In genomic region chr2:208072250-208072892, GRCh38 we compare ENCODE assay signal across 9 cellular contexts. TPM values are rescaled to one million over a fixed set of nuclear protein-coding genes. Genes with fewer than 3 reads are reported as not detected.
DNase-seq lines count a peak whose midpoint lies in the region; ATAC-seq, FAIRE-seq and TF ChIP-seq lines count a peak whose summit lies in the region.
"Had no signal": no experiment of that assay in that cellular context is flagged by ENCODE, and none has a peak within 500 bp of the region (broad histone marks: within the 10 kb centered on the region; RNA-seq: fewer than 3 reads in every experiment).

No MANE protein-coding gene starts in this region.

- FAIRE-seq in GM12878 (lab: Jason Lieb, UNC): peak; percentile 95

- WGBS in GM12878 (ENCODE audit: insufficient coverage, insufficient replicate concordance, low lambda C conversion rate, missing lambda C conversion rate): 17% methylated on average over 9 of the region's 9 CpGs

- TF ChIP-seq CTCF in GM12878 (IDR thresholded peaks at IDR 0.05 in 2 of 3, conservative IDR thresholded peaks at IDR 0.05 in 1 of 3; ENCODE audit: control insufficient read depth in 2 of 3, extremely low read depth in 1 of 3, insufficient read depth in 1 of 3, low read depth in 3 of 3, low read length in 3 of 3): peak; percentile 79 to 83 (median 80)

- DNase-seq in NCI-H1436 (lab: John Stamatoyannopoulos, UW) (peak; percentile 77), NCI-H1436 treated with DMSO at 0.1 percent for 48 hours (lab: John Stamatoyannopoulos, UW) (no peak), NCI-H1105 treated with DMSO at 0.1 percent for 48 hours (lab: John Stamatoyannopoulos, UW) (peak; percentile 65), T1000 (lab: John Stamatoyannopoulos, UW) (peak; percentile 49), GM12878 (ENCODE audit: low read depth, low spot score) (peak; percentile 19), iPS DF 4.7 (ENCODE audit: extremely low read depth, low spot score) (peak; percentile 69)
- peak; percentile 24 to 64 (median 29) for DNase-seq in stimulated activated CD4-positive, alpha-beta T cell treated with anti-CD3 and anti-CD28 coated beads, Interleukin-12 subunit alpha, Interleukin-12 subunit beta, amount 100 ng/mL, for 48 hours (ENCODE audit: low read depth in 2 of 3, low spot score in 1 of 3)

- CTCF ChIA-PET in GM12878 (lab: Yijun Ruan, JAX): interaction anchor here (0.6 to 3.2 kb wide), 27 partner anchors 9 to 1679 kb away, joined by 3 to 31 read pairs (median 4); no protein-coding TSS in a partner anchor

- H3K27me3 ChIP-seq in GM12878 (replicated peaks in 1 of 2; ENCODE audit: control insufficient read depth in 2 of 2, insufficient read depth in 2 of 2, low read length in 1 of 2): no peaks in the 10 kb centered on the region
- H3K27me3 ChIP-seq: BLaER1 had no signal

- H3K9me3 ChIP-seq in GM12878 (replicated peaks; ENCODE audit: control insufficient read depth, insufficient read depth, low read length): no peaks in the 10 kb centered on the region
- H3K9me3 ChIP-seq: BLaER1 had no signal

- H2AFZ ChIP-seq in GM12878 (ENCODE audit: control insufficient read depth, low read depth, low read length): no peak overlapping the region

- H3K36me3 ChIP-seq in GM12878 (ENCODE audit: control insufficient read depth in 2 of 2, insufficient read depth in 2 of 2, low read length in 1 of 2): no peaks in the 10 kb centered on the region
- H3K36me3 ChIP-seq: BLaER1 had no signal

- RAD21 ChIA-PET in GM12878 (lab: Charles Lee; ENCODE audit: unreplicated experiment): interaction anchor here (0.6 to 4.1 kb wide), 8 partner anchors 30 to 338 kb away, joined by 3 to 26 read pairs (median 4); no protein-coding TSS in a partner anchor

- no peaks in the 10 kb centered on the region for H4K20me1 ChIP-seq in GM12878 (ENCODE audit: control insufficient read depth, insufficient read depth)
- H4K20me1 ChIP-seq: BLaER1 had no signal

- BruUV-seq in GM12878 (replicated peaks; lab: Mats Ljungman, UMichigan): no TSS peak

- H3K4me3 ChIP-seq in GM12878: no peak overlapping the region
- H3K4me3 ChIP-seq: BLaER1 had no signal

- no peaks in the 10 kb centered on the region for H3K4me1 ChIP-seq in GM12878 (ENCODE audit: control insufficient read depth, insufficient read depth, low read length)

- in situ Hi-C loops in GM12878 (cut with MboI): no loop called here

- H3K9ac ChIP-seq in GM12878 (ENCODE audit: control insufficient read depth, insufficient read depth, low read length): no peak overlapping the region
- H3K9ac ChIP-seq: BLaER1 had no signal

- intact Hi-C loops in GM12878 (cut with micrococcal nuclease; ENCODE audit: unreplicated experiment): loop anchor here (1.0 kb wide), 1 partner anchor 326 kb away; no protein-coding TSS in a partner anchor

- no peaks in the 10 kb centered on the region for H3K79me2 ChIP-seq in GM12878 (ENCODE audit: control insufficient read depth, insufficient read depth, low read length)

- SMC1A ChIA-PET in GM12878 (lab: Charles Lee; ENCODE audit: uncharacterized antibody, unreplicated experiment): interaction anchor here (1.0 to 5.2 kb wide), 9 partner anchors 32 to 346 kb away, joined by 3 to 25 read pairs (median 4); no protein-coding TSS in a partner anchor

- ATAC-seq in HG02588 (IDR thresholded peaks at IDR 0.05; ENCODE audit: unreplicated experiment) (peak; percentile 76), GM12878 (peak; percentile 97)

- TF ChIP-seq EP300 in GM12878 (IDR thresholded peaks at IDR 0.05; ENCODE audit: borderline replicate concordance in 1 of 2, control insufficient read depth in 1 of 2, low read depth in 2 of 2, low read length in 2 of 2): no peak

- no peak for TF ChIP-seq POLR2A in GM12878 (IDR thresholded peaks at IDR 0.05; ENCODE audit: low read depth, low read length)

- POLR2A ChIA-PET in GM12878 (lab: Charles Lee): no interaction called here

- H3K4me2 ChIP-seq in GM12878 (ENCODE audit: control insufficient read depth, insufficient read depth): no peak overlapping the region
- H3K4me2 ChIP-seq: BLaER1 had no signal

- no peak overlapping the region for H3K27ac ChIP-seq in GM12878 (ENCODE audit: control insufficient read depth, insufficient read depth)
- H3K27ac ChIP-seq: BLaER1 had no signal

- TF ChIP-seq RAD21 in GM12878 (IDR thresholded peaks at IDR 0.05; ENCODE audit: insufficient read depth, low read depth, low read length): peak; percentile 92

TF ChIP-seq in GM12878, 131 proteins besides CTCF, POLR2A, EP300 and RAD21:
- TF ChIP-seq CEBPB (IDR thresholded peaks at IDR 0.05; ENCODE audit: borderline replicate concordance in 1 of 2, low read depth in 2 of 2, low read length in 2 of 2): no peak
- TF ChIP-seq RUNX3 (IDR thresholded peaks at IDR 0.05; ENCODE audit: low read length): peak; percentile 20; the same call in 1 of the 2 replicates
- TF ChIP-seq JUNB (IDR thresholded peaks at IDR 0.05): no peak
- peak; percentile 43 for TF ChIP-seq KLF5 (IDR thresholded peaks at IDR 0.05; ENCODE audit: partially characterized antibody)
- 0 out of 2 replicates have a peak, but pooled peaks have one; percentile 10 for TF ChIP-seq YY1 (IDR thresholded peaks at IDR 0.05; ENCODE audit: low read depth, low read length)
- peak; percentile 83 for TF ChIP-seq SMC3 (IDR thresholded peaks at IDR 0.05; ENCODE audit: borderline replicate concordance, low read length)

RNA-seq across cellular contexts. Expression of gene PLEKHM3, which starts 47.0 kb away (rescaled TPM):
- 27.9 and 31.8 TPM in 2 replicates for total RNA-seq in GM12878 (2013; cell fraction: nucleolus; rRNA removed)
- total RNA-seq in GM12878 (2014; rRNA removed) (3.4 and 4.1 TPM in 2 replicates), GM12878 (2014; rRNA removed; fragmentation: Illumina TruSeq; extraction: Trizol) (3.7 and 4.1 TPM in 2 replicates), GM12878 (2021) (4.7 and 5.6 TPM in 2 replicates)
- 1.2 TPM for polyA plus RNA-seq in GM12878 (2011; ENCODE audit: low read depth)
- polyA plus RNA-seq in GM12878 (2011; rRNA removed) (2.7 TPM in 2 replicates), GM12878 (2014; fragmentation: Illumina TruSeq; extraction: Trizol) (3.8 and 5.1 TPM in 2 replicates), GM12878 (2014; fragmentation: Nextera tagmentation; extraction: Ambion mirVana) (1 to 10 TPM; 1.4 to 2.0 TPM), GM12878 (2014; rRNA removed) (2.8 and 3.8 TPM in 2 replicates), GM12878 (2016; fragmentation: Nextera tagmentation; extraction: Ambion mirVana) (1 to 10 TPM; 2.2 to 2.3 TPM)
- 2.8 and 3.5 TPM in 2 replicates for polyA plus RNA-seq in GM12878 (2011; cell fraction: cytosol; rRNA removed)
- 3.1 and 3.4 TPM in 2 replicates for polyA plus RNA-seq in GM12878 (2011; cell fraction: nucleus; rRNA removed)
- polyA plus RNA-seq in GM12878 (2012): 1.6 and 1.9 TPM in 2 replicates
- 13.5 and 14.4 TPM in 2 replicates for polyA minus RNA-seq in GM12878 (2011; rRNA and poly(A)+ RNA removed)
- polyA minus RNA-seq in GM12878 (2011; cell fraction: cytosol; rRNA and poly(A)+ RNA removed): 1.3 and 3.0 TPM in 2 replicates
- 9.9 and 18.0 TPM in 2 replicates for polyA minus RNA-seq in GM12878 (2011; cell fraction: nucleus; rRNA and poly(A)+ RNA removed)

RNA-seq across cellular contexts. Expression of gene CRYGD, which starts 52.0 kb away (rescaled TPM):
- not detected in 2 replicates for total RNA-seq in GM12878 (2013; cell fraction: nucleolus; rRNA removed)
- total RNA-seq in GM12878 (2014; rRNA removed) (not detected in 2 replicates), GM12878 (2014; rRNA removed; fragmentation: Illumina TruSeq; extraction: Trizol) (not detected in 2 replicates), GM12878 (2021) (not detected in 2 replicates)
- polyA plus RNA-seq in GM12878 (2011; ENCODE audit: low read depth): not detected
- polyA plus RNA-seq in GM12878 (2011; rRNA removed) (not detected in 2 replicates), GM12878 (2014; fragmentation: Illumina TruSeq; extraction: Trizol) (not detected in 2 replicates), GM12878 (2014; fragmentation: Nextera tagmentation; extraction: Ambion mirVana) (not detected), GM12878 (2014; rRNA removed) (not detected in 2 replicates), GM12878 (2016; fragmentation: Nextera tagmentation; extraction: Ambion mirVana) (not detected)
- not detected in 2 replicates for polyA plus RNA-seq in GM12878 (2011; cell fraction: cytosol; rRNA removed)
- not detected in 2 replicates for polyA plus RNA-seq in GM12878 (2011; cell fraction: nucleus; rRNA removed)
- polyA plus RNA-seq in GM12878 (2012): not detected in 2 replicates
- polyA minus RNA-seq in GM12878 (2011; rRNA and poly(A)+ RNA removed): not detected in 2 replicates
- polyA minus RNA-seq in GM12878 (2011; cell fraction: cytosol; rRNA and poly(A)+ RNA removed): not detected in 2 replicates
- polyA minus RNA-seq in GM12878 (2011; cell fraction: nucleus; rRNA and poly(A)+ RNA removed): not detected in 2 replicates

RNA-seq across cellular contexts. Expression of gene CRYGC, which starts 57.3 kb away (rescaled TPM):
- not detected in 2 replicates for total RNA-seq in GM12878 (2013; cell fraction: nucleolus; rRNA removed)
- total RNA-seq in GM12878 (2014; rRNA removed) (not detected in 2 replicates), GM12878 (2014; rRNA removed; fragmentation: Illumina TruSeq; extraction: Trizol) (not detected in 2 replicates), GM12878 (2021) (not detected in 2 replicates)
- not detected for polyA plus RNA-seq in GM12878 (2011; ENCODE audit: low read depth)
- polyA plus RNA-seq in GM12878 (2011; rRNA removed) (not detected in 2 replicates), GM12878 (2014; fragmentation: Illumina TruSeq; extraction: Trizol) (not detected in 2 replicates), GM12878 (2014; fragmentation: Nextera tagmentation; extraction: Ambion mirVana) (not detected), GM12878 (2014; rRNA removed) (not detected in 2 replicates), GM12878 (2016; fragmentation: Nextera tagmentation; extraction: Ambion mirVana) (not detected)
- polyA plus RNA-seq in GM12878 (2011; cell fraction: cytosol; rRNA removed): not detected in 2 replicates
- not detected in 2 replicates for polyA plus RNA-seq in GM12878 (2011; cell fraction: nucleus; rRNA removed)
- not detected in 2 replicates for polyA plus RNA-seq in GM12878 (2012)
- not detected in 2 replicates for polyA minus RNA-seq in GM12878 (2011; rRNA and poly(A)+ RNA removed)
- polyA minus RNA-seq in GM12878 (2011; cell fraction: cytosol; rRNA and poly(A)+ RNA removed): not detected in 2 replicates
- not detected in 2 replicates for polyA minus RNA-seq in GM12878 (2011; cell fraction: nucleus; rRNA and poly(A)+ RNA removed)
